ENCODE assay signal across 1 cellular context in genomic region chr19:2845107-2845506, GRCh38.
TF ChIP-seq lines count a peak whose summit lies in the region.

No MANE protein-coding gene starts in this region.

TF ChIP-seq in K562, 482 proteins besides CTCF, POLR2A, EP300 and RAD21:
- peak; percentile 60 for TF ChIP-seq BCOR (IDR thresholded peaks at IDR 0.05)
- peak; percentile 84 for TF ChIP-seq ZNF146 (CRISPR knock-in tag; IDR thresholded peaks at IDR 0.05; ENCODE audit: unreplicated experiment)
- no peak for TF ChIP-seq MXD1 (CRISPR knock-in tag; IDR thresholded peaks at IDR 0.05; ENCODE audit: borderline replicate concordance, poor library complexity, severe bottlenecking)
- TF ChIP-seq KDM1A (IDR thresholded peaks at IDR 0.05), result 0 out of 4 replicates have a peak, but pooled peaks of 1 of the 2 experiments have one; percentile 23
- TF ChIP-seq ZNF707 (CRISPR knock-in tag; conservative IDR thresholded peaks at IDR 0.05), result no peak
